Comparison of ENCODE assay signal across 26 cellular contexts in genomic region chr13:106423530-106423929, GRCh38.
DNase-seq lines count a peak whose midpoint lies in the region; ATAC-seq and TF ChIP-seq lines count a peak whose summit lies in the region.
"Had no signal": no experiment of that assay in that cellular context is flagged by ENCODE, and none has a peak within 500 bp of the region (broad histone marks: within the 10 kb centered on the region; RNA-seq: fewer than 3 reads in every experiment).

No MANE protein-coding gene starts in this region.

- no peak for TF ChIP-seq CTCF in Caco-2 (IDR thresholded peaks at IDR 0.05; ENCODE audit: insufficient read depth in 1 of 2, low read depth in 1 of 2, low read length in 1 of 2, severe bottlenecking in 1 of 2, unreplicated experiment in 1 of 2)
- no peak for TF ChIP-seq CTCF in esophagus muscularis mucosa (IDR thresholded peaks at IDR 0.05)

- CTCF ChIA-PET in Caco-2 (lab: Charles Lee), result no interaction called here

- TF ChIP-seq EP300 in esophagus muscularis mucosa (IDR thresholded peaks at IDR 0.05), result no peak

- peaks cover 7% of the 10 kb centered on the region; the same call in 1 of the 2 replicates for H3K4me1 ChIP-seq in Caco-2
- H3K4me1 ChIP-seq in esophagus muscularis mucosa, result no peaks in the 10 kb centered on the region
- H3K4me1 ChIP-seq: upper lobe of right lung had no signal

- H3K4me1 Mint-ChIP-seq in Caco-2 (ENCODE audit: low read depth, unreplicated experiment), result peaks cover 12% of the 10 kb centered on the region
- H3K4me1 Mint-ChIP-seq: activated CD4-positive, alpha-beta memory T cell treated with anti-CD3 and anti-CD28 coated beads, Interleukin-2, amount 10 ng/mL, durations not matched to agents 7 days and 5 days; B cell had no signal

- H3K27me3 Mint-ChIP-seq in Caco-2 (ENCODE audit: insufficient read depth, unreplicated experiment), result no peaks in the 10 kb centered on the region
- H3K27me3 Mint-ChIP-seq: activated CD4-positive, alpha-beta memory T cell treated with anti-CD3 and anti-CD28 coated beads, Interleukin-2, amount 10 ng/mL, durations not matched to agents 7 days and 5 days had no signal

- intact Hi-C loops in Caco-2 (cut with micrococcal nuclease; ENCODE audit: unreplicated experiment), result no loop called here
- intact Hi-C loops in esophagus muscularis mucosa (cut with DNase I), result no loop called here

- H3K36me3 Mint-ChIP-seq in Caco-2 (ENCODE audit: insufficient read depth, unreplicated experiment), result no peaks in the 10 kb centered on the region

- H3K4me3 ChIP-seq in Caco-2 (ENCODE audit: low read depth, low read length), result no peak overlapping the region
- no peak overlapping the region for H3K4me3 ChIP-seq in esophagus muscularis mucosa
- H3K4me3 ChIP-seq: lung, upper lobe of right lung had no signal

- H3K36me3 ChIP-seq in Caco-2 (ENCODE audit: control insufficient read depth, insufficient read depth, low read length), result no peaks in the 10 kb centered on the region
- no peaks in the 10 kb centered on the region for H3K36me3 ChIP-seq in esophagus muscularis mucosa
- H3K36me3 ChIP-seq: upper lobe of right lung had no signal

- 84% methylated on average over 7 of the region's 7 CpGs for WGBS in esophagus muscularis mucosa

- peaks cover 9% of the 10 kb centered on the region for H3K9me3 Mint-ChIP-seq in Caco-2 (ENCODE audit: unreplicated experiment)
- H3K9me3 Mint-ChIP-seq: activated CD4-positive, alpha-beta memory T cell treated with anti-CD3 and anti-CD28 coated beads, Interleukin-2, amount 10 ng/mL, durations not matched to agents 7 days and 5 days; T-helper 2 cell treated with Interferon-gamma antibody and Interleukin-4, amounts not matched to agents 5 μg/mL and 100 μg/mL, for 36 hours had no signal

- H3K9me3 ChIP-seq in Caco-2, result no peaks in the 10 kb centered on the region
- H3K9me3 ChIP-seq in esophagus muscularis mucosa, result no peaks in the 10 kb centered on the region
- H3K9me3 ChIP-seq: upper lobe of right lung had no signal

- DNase-seq in Caco-2, result peak; percentile 12 to 52
- DNase-seq in esophagus muscularis mucosa (ENCODE audit: extremely low spot score), result peak; percentile 66
- DNase-seq in stimulated activated CD4-positive, alpha-beta T cell treated with anti-CD3 and anti-CD28 coated beads, Interleukin-2, amount 100 ng/mL, for 48 hours, result no peak
- no peak for DNase-seq in activated CD4-positive, alpha-beta T cell treated with anti-CD3 and anti-CD28 coated beads, Interleukin-2, amount 50 U/mL, for 48 hours
- DNase-seq: activated CD4-positive, alpha-beta memory T cell treated with anti-CD3 and anti-CD28 coated beads, Interleukin-2, amount 10 ng/mL, durations not matched to agents 7 days and 5 days; amniotic stem cell; COR-L47; cortex of kidney; DND-41; NCI-H1092; NCI-H2081 treated with DMSO at 0.1 percent for 48 hours; nucleus accumbens; RPMI8226; stimulated activated CD4-positive, alpha-beta T cell treated with anti-CD3 and anti-CD28 coated beads, Interleukin-12 subunit alpha, Interleukin-12 subunit beta, amount 100 ng/mL, for 4 hours; upper lobe of right lung had no signal

- no peak overlapping the region for H3K27ac ChIP-seq in esophagus muscularis mucosa (replicated peaks in 1 of 4)
- H3K27ac ChIP-seq: 22Rv1, upper lobe of right lung had no signal

- no peak for TF ChIP-seq POLR2A in esophagus muscularis mucosa (IDR thresholded peaks at IDR 0.05; ENCODE audit: low read depth)

- no peak overlapping the region for H3K27ac Mint-ChIP-seq in Caco-2 (ENCODE audit: unreplicated experiment)
- H3K27ac Mint-ChIP-seq: activated CD4-positive, alpha-beta memory T cell treated with anti-CD3 and anti-CD28 coated beads, Interleukin-2, amount 10 ng/mL, durations not matched to agents 7 days and 5 days; B cell; T-helper 2 cell treated with Interferon-gamma antibody and Interleukin-4, amounts not matched to agents 5 μg/mL and 100 μg/mL, for 36 hours had no signal

- ATAC-seq in GM21619 (IDR thresholded peaks at IDR 0.05; ENCODE audit: unreplicated experiment) (peak; percentile 59), HG03159 (IDR thresholded peaks at IDR 0.05; ENCODE audit: unreplicated experiment) (peak; percentile 56), HG02870 (IDR thresholded peaks at IDR 0.05; ENCODE audit: unreplicated experiment) (no peak), GM21723 (IDR thresholded peaks at IDR 0.05; ENCODE audit: unreplicated experiment) (no peak)
- ATAC-seq: HCT116, HepG2, SK-N-SH treated with all-trans-retinoic acid at 6 μM for 48 hours, upper lobe of right lung had no signal

- BruUV-seq in Caco-2 (replicated peaks; lab: Mats Ljungman, UMichigan), result no TSS peak

- H3K27me3 ChIP-seq in Caco-2 (replicated peaks; ENCODE audit: control insufficient read depth, insufficient read depth, low read length), result no peaks in the 10 kb centered on the region
- H3K27me3 ChIP-seq in esophagus muscularis mucosa, result no peaks in the 10 kb centered on the region
- H3K27me3 ChIP-seq: upper lobe of right lung had no signal

- POLR2A ChIA-PET in Caco-2 (lab: Charles Lee), result no interaction called here

- no peak overlapping the region for H3K4me3 Mint-ChIP-seq in Caco-2 (ENCODE audit: unreplicated experiment)
- H3K4me3 Mint-ChIP-seq: activated CD4-positive, alpha-beta memory T cell treated with anti-CD3 and anti-CD28 coated beads, Interleukin-2, amount 10 ng/mL, durations not matched to agents 7 days and 5 days; B cell; T-helper 2 cell treated with Interferon-gamma antibody and Interleukin-4, amounts not matched to agents 5 μg/mL and 100 μg/mL, for 36 hours had no signal

Comparison
In these comparisons a context has a peak if more than half of its experiments do, and no peak if none do; other contexts are left out.
1. DNase-seq: peak in Caco-2 (2 of 2) and esophagus muscularis mucosa (single experiment); none in stimulated activated CD4-positive, alpha-beta T cell treated with anti-CD3 and anti-CD28 coated beads, Interleukin-2, amount 100 ng/mL, for 48 hours (0 of 2) and activated CD4-positive, alpha-beta T cell treated with anti-CD3 and anti-CD28 coated beads, Interleukin-2, amount 50 U/mL, for 48 hours (0 of 2).
2. ATAC-seq: peak in GM21619 (single experiment) and HG03159 (single experiment); none in HG02870 (single experiment) and GM21723 (single experiment).